ENCODE assay signal across 1 cellular context in the genomic region with DNA sequence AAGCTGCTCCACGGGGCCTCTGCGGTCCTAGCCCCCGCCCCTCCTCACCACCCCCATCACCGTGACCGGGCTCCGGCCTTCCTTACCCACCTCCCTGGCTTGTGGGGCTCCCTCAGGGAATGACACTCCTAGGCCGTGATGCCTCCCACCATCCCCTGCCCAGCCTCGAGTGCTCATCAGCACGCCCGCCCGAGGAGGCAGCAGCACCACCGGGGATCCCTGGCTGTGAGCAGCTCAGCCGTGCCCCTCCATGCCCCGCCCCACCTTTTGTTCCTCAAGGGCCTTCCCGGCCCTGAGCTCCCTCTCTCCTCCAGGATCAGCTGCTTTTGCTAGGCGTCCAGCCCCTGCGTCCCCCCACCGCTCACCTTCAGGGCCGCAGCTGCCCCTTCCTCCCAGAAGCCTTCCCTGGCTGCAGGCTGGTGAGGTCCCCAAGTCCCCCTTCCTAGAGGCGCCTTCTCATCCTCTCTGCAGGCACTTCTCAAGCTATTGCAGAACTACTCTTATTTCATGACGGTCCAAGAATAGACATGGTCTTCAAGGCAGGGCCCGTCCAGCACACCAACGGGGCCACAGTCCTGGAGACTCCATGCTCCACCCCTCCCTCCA.
TF ChIP-seq lines count a peak whose summit lies in the region.

No MANE protein-coding gene starts in this region.

TF ChIP-seq in GM23338, 12 proteins besides CTCF, POLR2A, EP300 and RAD21 (continued from another document):
- TF ChIP-seq, protein P1, sequence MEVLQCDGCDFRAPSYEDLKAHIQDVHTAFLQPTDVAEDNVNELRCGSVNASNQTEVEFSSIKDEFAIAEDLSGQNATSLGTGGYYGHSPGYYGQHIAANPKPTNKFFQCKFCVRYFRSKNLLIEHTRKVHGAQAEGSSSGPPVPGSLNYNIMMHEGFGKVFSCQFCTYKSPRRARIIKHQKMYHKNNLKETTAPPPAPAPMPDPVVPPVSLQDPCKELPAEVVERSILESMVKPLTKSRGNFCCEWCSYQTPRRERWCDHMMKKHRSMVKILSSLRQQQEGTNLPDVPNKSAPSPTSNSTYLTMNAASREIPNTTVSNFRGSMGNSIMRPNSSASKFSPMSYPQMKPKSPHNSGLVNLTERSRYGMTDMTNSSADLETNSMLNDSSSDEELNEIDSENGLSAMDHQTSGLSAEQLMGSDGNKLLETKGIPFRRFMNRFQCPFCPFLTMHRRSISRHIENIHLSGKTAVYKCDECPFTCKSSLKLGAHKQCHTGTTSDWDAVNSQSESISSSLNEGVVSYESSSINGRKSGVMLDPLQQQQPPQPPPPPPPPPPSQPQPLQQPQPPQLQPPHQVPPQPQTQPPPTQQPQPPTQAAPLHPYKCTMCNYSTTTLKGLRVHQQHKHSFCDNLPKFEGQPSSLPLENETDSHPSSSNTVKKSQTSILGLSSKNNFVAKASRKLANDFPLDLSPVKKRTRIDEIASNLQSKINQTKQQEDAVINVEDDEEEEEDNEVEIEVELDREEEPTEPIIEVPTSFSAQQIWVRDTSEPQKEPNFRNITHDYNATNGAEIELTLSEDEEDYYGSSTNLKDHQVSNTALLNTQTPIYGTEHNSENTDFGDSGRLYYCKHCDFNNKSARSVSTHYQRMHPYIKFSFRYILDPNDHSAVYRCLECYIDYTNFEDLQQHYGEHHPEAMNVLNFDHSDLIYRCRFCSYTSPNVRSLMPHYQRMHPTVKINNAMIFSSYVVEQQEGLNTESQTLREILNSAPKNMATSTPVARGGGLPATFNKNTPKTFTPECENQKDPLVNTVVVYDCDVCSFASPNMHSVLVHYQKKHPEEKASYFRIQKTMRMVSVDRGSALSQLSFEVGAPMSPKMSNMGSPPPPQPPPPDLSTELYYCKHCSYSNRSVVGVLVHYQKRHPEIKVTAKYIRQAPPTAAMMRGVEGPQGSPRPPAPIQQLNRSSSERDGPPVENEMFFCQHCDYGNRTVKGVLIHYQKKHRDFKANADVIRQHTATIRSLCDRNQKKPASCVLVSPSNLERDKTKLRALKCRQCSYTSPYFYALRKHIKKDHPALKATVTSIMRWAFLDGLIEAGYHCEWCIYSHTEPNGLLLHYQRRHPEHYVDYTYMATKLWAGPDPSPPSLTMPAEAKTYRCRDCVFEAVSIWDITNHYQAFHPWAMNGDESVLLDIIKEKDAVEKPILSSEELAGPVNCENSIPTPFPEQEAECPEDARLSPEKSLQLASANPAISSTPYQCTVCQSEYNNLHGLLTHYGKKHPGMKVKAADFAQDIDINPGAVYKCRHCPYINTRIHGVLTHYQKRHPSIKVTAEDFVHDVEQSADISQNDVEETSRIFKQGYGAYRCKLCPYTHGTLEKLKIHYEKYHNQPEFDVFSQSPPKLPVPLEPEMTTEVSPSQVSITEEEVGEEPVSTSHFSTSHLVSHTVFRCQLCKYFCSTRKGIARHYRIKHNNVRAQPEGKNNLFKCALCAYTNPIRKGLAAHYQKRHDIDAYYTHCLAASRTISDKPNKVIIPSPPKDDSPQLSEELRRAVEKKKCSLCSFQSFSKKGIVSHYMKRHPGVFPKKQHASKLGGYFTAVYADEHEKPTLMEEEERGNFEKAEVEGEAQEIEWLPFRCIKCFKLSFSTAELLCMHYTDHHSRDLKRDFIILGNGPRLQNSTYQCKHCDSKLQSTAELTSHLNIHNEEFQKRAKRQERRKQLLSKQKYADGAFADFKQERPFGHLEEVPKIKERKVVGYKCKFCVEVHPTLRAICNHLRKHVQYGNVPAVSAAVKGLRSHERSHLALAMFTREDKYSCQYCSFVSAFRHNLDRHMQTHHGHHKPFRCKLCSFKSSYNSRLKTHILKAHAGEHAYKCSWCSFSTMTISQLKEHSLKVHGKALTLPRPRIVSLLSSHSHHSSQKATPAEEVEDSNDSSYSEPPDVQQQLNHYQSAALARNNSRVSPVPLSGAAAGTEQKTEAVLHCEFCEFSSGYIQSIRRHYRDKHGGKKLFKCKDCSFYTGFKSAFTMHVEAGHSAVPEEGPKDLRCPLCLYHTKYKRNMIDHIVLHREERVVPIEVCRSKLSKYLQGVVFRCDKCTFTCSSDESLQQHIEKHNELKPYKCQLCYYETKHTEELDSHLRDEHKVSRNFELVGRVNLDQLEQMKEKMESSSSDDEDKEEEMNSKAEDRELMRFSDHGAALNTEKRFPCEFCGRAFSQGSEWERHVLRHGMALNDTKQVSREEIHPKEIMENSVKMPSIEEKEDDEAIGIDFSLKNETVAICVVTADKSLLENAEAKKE (CRISPR knock-in tag; IDR thresholded peaks at IDR 0.05) = no peak
- TF ChIP-seq EZH2 (IDR thresholded peaks at IDR 0.05; ENCODE audit: low read depth, unreplicated experiment) (no peak), ZNF331 (CRISPR knock-in tag; IDR thresholded peaks at IDR 0.05; ENCODE audit: low read depth) (no peak), ZNF114 (CRISPR knock-in tag; IDR thresholded peaks at IDR 0.05) (no peak), NANOG (IDR thresholded peaks at IDR 0.05; ENCODE audit: borderline replicate concordance) (no peak), EZH2phosphoT487 (IDR thresholded peaks at IDR 0.05; ENCODE audit: unreplicated experiment) (no peak), STAT1 (IDR thresholded peaks at IDR 0.05; ENCODE audit: unreplicated experiment) (no peak), JUNB (IDR thresholded peaks at IDR 0.05; ENCODE audit: unreplicated experiment) (no peak)
- TF ChIP-seq, protein P2, sequence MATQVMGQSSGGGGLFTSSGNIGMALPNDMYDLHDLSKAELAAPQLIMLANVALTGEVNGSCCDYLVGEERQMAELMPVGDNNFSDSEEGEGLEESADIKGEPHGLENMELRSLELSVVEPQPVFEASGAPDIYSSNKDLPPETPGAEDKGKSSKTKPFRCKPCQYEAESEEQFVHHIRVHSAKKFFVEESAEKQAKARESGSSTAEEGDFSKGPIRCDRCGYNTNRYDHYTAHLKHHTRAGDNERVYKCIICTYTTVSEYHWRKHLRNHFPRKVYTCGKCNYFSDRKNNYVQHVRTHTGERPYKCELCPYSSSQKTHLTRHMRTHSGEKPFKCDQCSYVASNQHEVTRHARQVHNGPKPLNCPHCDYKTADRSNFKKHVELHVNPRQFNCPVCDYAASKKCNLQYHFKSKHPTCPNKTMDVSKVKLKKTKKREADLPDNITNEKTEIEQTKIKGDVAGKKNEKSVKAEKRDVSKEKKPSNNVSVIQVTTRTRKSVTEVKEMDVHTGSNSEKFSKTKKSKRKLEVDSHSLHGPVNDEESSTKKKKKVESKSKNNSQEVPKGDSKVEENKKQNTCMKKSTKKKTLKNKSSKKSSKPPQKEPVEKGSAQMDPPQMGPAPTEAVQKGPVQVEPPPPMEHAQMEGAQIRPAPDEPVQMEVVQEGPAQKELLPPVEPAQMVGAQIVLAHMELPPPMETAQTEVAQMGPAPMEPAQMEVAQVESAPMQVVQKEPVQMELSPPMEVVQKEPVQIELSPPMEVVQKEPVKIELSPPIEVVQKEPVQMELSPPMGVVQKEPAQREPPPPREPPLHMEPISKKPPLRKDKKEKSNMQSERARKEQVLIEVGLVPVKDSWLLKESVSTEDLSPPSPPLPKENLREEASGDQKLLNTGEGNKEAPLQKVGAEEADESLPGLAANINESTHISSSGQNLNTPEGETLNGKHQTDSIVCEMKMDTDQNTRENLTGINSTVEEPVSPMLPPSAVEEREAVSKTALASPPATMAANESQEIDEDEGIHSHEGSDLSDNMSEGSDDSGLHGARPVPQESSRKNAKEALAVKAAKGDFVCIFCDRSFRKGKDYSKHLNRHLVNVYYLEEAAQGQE (IDR thresholded peaks at IDR 0.05; ENCODE audit: unreplicated experiment) = no peak
